9 cellular contexts compared by ENCODE assay signal in the genomic region with DNA sequence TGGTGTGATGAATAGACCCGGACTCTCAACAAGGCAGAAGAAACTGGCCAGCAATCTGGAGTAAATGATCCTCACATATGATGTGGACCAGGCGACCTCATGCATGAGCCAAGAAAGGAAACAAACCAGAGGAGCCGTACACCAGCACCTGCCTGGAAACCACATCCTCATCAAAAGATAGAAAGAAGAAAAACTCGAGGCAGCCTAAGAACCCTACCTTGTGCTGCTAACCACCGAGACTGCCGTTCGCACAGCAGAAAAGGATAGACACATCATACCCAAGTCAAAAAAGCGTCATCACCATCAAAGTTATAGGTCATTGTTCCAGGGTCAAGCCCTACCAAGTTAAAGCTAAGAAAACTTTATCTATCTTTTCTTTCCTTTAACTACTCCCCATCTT.
A peak's percentile ranks its signal among the peaks of the same experiment; 100 is the strongest.
DNase-seq lines count a peak whose midpoint lies in the region; ATAC-seq lines count a peak whose summit lies in the region.
"Had no signal": no experiment of that assay in that cellular context is flagged by ENCODE, and none has a peak within 500 bp of the region (broad histone marks: within the 10 kb centered on the region; RNA-seq: fewer than 3 reads in every experiment).

No MANE protein-coding gene starts in this region.

- peaks cover 4 to 11% of the 10 kb centered on the region in 2 donors for H3K36me3 Mint-ChIP-seq in activated T-cell treated with anti-CD3 and anti-CD28 coated beads, Interleukin-2, amount 50 U/mL, for 72 hours (ENCODE audit: insufficient read depth in 2 of 2)

- H3K27me3 Mint-ChIP-seq in activated T-cell treated with anti-CD3 and anti-CD28 coated beads, Interleukin-2, amount 50 U/mL, for 72 hours (ENCODE audit: low read depth): no peaks in the 10 kb centered on the region

- intact Hi-C loops in left cardiac atrium (cut with DNase I): no loop called here

- peaks cover 0 to 4% of the 10 kb centered on the region in 2 donors for H3K9me3 Mint-ChIP-seq in activated T-cell treated with anti-CD3 and anti-CD28 coated beads, Interleukin-2, amount 50 U/mL, for 72 hours

- peak overlapping the region; percentile 21 for H3K4me3 ChIP-seq in Jurkat, Clone E6-1 (ENCODE audit: low read length)
- H3K4me3 ChIP-seq: left lung had no signal

- peak; percentile 97 for DNase-seq in Jurkat, Clone E6-1 (ENCODE audit: low read depth, low spot score)
- DNase-seq in activated T-cell treated with anti-CD3 and anti-CD28 coated beads, Interleukin-2, amount 50 U/mL, for 72 hours: peak; percentile 71 to 75
- peak; percentile 13 to 22 for DNase-seq in stimulated activated CD4-positive, alpha-beta T cell treated with anti-CD3 and anti-CD28 coated beads, Interleukin-4, amount 100 ng/mL, for 48 hours (ENCODE audit: low read depth in 2 of 2)
- DNase-seq in left cardiac atrium: no peak
- DNase-seq in inferior parietal cortex (ENCODE audit: extremely low spot score): no peak
- DNase-seq in NCI-H774 (lab: John Stamatoyannopoulos, UW): no peak
- no peak for DNase-seq in middle frontal gyrus (ENCODE audit: extremely low spot score, low spot score)
- DNase-seq: left lung had no signal

- peaks cover 42% of the 10 kb centered on the region for H3K4me1 Mint-ChIP-seq in activated T-cell treated with anti-CD3 and anti-CD28 coated beads, Interleukin-2, amount 50 U/mL, for 72 hours (ENCODE audit: low read depth)

- ATAC-seq in GM19395 (IDR thresholded peaks at IDR 0.05; ENCODE audit: unreplicated experiment): peak; percentile 90
- peak; percentile 99 to 100 for ATAC-seq in activated T-cell treated with anti-CD3 and anti-CD28 coated beads, Interleukin-2, amount 50 U/mL, for 72 hours (replicated peaks in 1 of 2)
- ATAC-seq in left cardiac atrium: no peak

- H3K27ac Mint-ChIP-seq in activated T-cell treated with anti-CD3 and anti-CD28 coated beads, Interleukin-2, amount 50 U/mL, for 72 hours: peak overlapping the region; percentile 3

- peak overlapping the region; percentile 10 to 23 for H3K4me3 Mint-ChIP-seq in activated T-cell treated with anti-CD3 and anti-CD28 coated beads, Interleukin-2, amount 50 U/mL, for 72 hours

Comparison
In these comparisons a context has a peak if more than half of its experiments do, and no peak if none do; other contexts are left out.
1. ATAC-seq: peak in GM19395 (single experiment) and activated T-cell treated with anti-CD3 and anti-CD28 coated beads, Interleukin-2, amount 50 U/mL, for 72 hours (2 of 2); none in left cardiac atrium (0 of 2).
2. DNase-seq: peak in Jurkat, Clone E6-1 (single experiment), activated T-cell treated with anti-CD3 and anti-CD28 coated beads, Interleukin-2, amount 50 U/mL, for 72 hours (2 of 2) and stimulated activated CD4-positive, alpha-beta T cell treated with anti-CD3 and anti-CD28 coated beads, Interleukin-4, amount 100 ng/mL, for 48 hours (2 of 2); none in left cardiac atrium (single experiment), inferior parietal cortex (single experiment), NCI-H774 (single experiment) and middle frontal gyrus (single experiment).